ENCODE assay signal across 8 cellular contexts in genomic region chr3:148991219-148992026, GRCh38. TPM values are rescaled to one million over a fixed set of nuclear protein-coding genes. Genes with fewer than 3 reads are reported as not detected.
DNase-seq lines count a peak whose midpoint lies in the region; ATAC-seq and TF ChIP-seq lines count a peak whose summit lies in the region.

TSS of gene GYG1 (plus strand) at chr3:148991540. CDS start at chr3:148991641, 101 bp downstream.

- TF ChIP-seq CTCF in Caco-2 (IDR thresholded peaks at IDR 0.05; ENCODE audit: insufficient read depth in 1 of 2, low read depth in 1 of 2, low read length in 1 of 2, severe bottlenecking in 1 of 2, unreplicated experiment in 1 of 2) (peak; percentile 29 to 48), HL-60 (IDR thresholded peaks at IDR 0.05; ENCODE audit: insufficient read depth, low read length) (no peak)

- peak within 1 kb of the TSS; percentile 89 for H3K27ac ChIP-seq in HL-60 (replicated peaks)
- peak within 1 kb of the TSS; percentile 93 for H3K27ac ChIP-seq in muscle layer of colon (ENCODE audit: low read depth, low read length)

- POLR2A ChIA-PET in Caco-2 (lab: Charles Lee): interaction anchor here (0.5 kb wide), 1 partner anchor 53 kb away, joined by 3 read pairs; no protein-coding TSS in a partner anchor

- H3K4me3 ChIP-seq in Caco-2 (ENCODE audit: low read depth, low read length): peak within 1 kb of the TSS; percentile 88
- H3K4me3 ChIP-seq in HL-60 (replicated peaks; ENCODE audit: insufficient read depth, low read length): peak within 1 kb of the TSS; percentile 70
- peak within 1 kb of the TSS; percentile 64 to 89 for H3K4me3 ChIP-seq in muscle layer of colon (ENCODE audit: low read depth in 1 of 2, low read length in 2 of 2)

- DNase-seq in Caco-2: peak; percentile 75 to 83
- DNase-seq in HL-60 (ENCODE audit: low read depth in 1 of 2, low spot score in 1 of 2): peak in 1 of 2 experiments; percentile 78
- DNase-seq in activated T-cell treated with anti-CD3 and anti-CD28 coated beads, Interleukin-2, amount 50 U/mL, for 24 hours: peak; percentile 87
- peak; percentile 68 to 83 for DNase-seq in stimulated activated CD8-positive, alpha-beta memory T cell treated with anti-CD3 and anti-CD28 coated beads, Interleukin-7, amount 100 ng/mL, for 4 hours (ENCODE audit: low read depth in 2 of 2)

- no peaks in the 10 kb centered on the region for H3K27me3 Mint-ChIP-seq in Caco-2 (ENCODE audit: insufficient read depth, unreplicated experiment)
- no peaks in the 10 kb centered on the region for H3K27me3 Mint-ChIP-seq in activated T-cell treated with anti-CD3 and anti-CD28 coated beads, Interleukin-2, amount 50 U/mL, for 24 hours

- BruUV-seq in Caco-2 (replicated peaks; lab: Mats Ljungman, UMichigan): no TSS peak

- H3K9ac ChIP-seq in muscle layer of colon (ENCODE audit: low read length): peak within 1 kb of the TSS; percentile 73

- CTCF ChIA-PET in Caco-2 (lab: Charles Lee): interaction anchor here (0.6 to 1.4 kb wide), 2 partner anchors 36 to 44 kb away, joined by 3 to 14 read pairs; no protein-coding TSS in a partner anchor

- H3K27me3 ChIP-seq in Caco-2 (replicated peaks; ENCODE audit: control insufficient read depth, insufficient read depth, low read length) (no peaks in the 10 kb centered on the region), HL-60 (ENCODE audit: insufficient read depth, poor library complexity, severe bottlenecking) (no peaks in the 10 kb centered on the region), muscle layer of colon (ENCODE audit: control insufficient read depth in 1 of 2, insufficient read depth in 2 of 2, low read length in 2 of 2) (no peaks in the 10 kb centered on the region)

- H3K9me3 ChIP-seq in Caco-2 (no peaks in the 10 kb centered on the region), muscle layer of colon (ENCODE audit: low read length) (no peaks in the 10 kb centered on the region)

- H3K9me3 Mint-ChIP-seq in Caco-2 (ENCODE audit: unreplicated experiment): no peaks in the 10 kb centered on the region
- H3K9me3 Mint-ChIP-seq in activated T-cell treated with anti-CD3 and anti-CD28 coated beads, Interleukin-2, amount 50 U/mL, for 24 hours: no peaks in the 10 kb centered on the region

- intact Hi-C loops in Caco-2 (cut with micrococcal nuclease; ENCODE audit: unreplicated experiment): loop anchor here (1.0 to 5.0 kb wide), 3 partner anchors 36 to 96 kb away; partner anchors contain the start of gene HLTF

- ATAC-seq in GM19463 (IDR thresholded peaks at IDR 0.05; ENCODE audit: unreplicated experiment) (peak; percentile 82), esophagus mucosa (peak; percentile 96)

- H3K36me3 ChIP-seq in Caco-2 (ENCODE audit: control insufficient read depth, insufficient read depth, low read length) (no peaks in the 10 kb centered on the region), muscle layer of colon (ENCODE audit: insufficient read depth, low read length) (peaks cover 25% of the 10 kb centered on the region)

- no peaks in the 10 kb centered on the region for H3K36me3 Mint-ChIP-seq in Caco-2 (ENCODE audit: insufficient read depth, unreplicated experiment)
- peaks cover 40% of the 10 kb centered on the region for H3K36me3 Mint-ChIP-seq in activated T-cell treated with anti-CD3 and anti-CD28 coated beads, Interleukin-2, amount 50 U/mL, for 24 hours (ENCODE audit: low read depth)

- peaks cover 7% of the 10 kb centered on the region; the same call in 1 of the 2 replicates for H3K4me1 ChIP-seq in Caco-2
- H3K4me1 ChIP-seq in muscle layer of colon (ENCODE audit: insufficient read depth, low read length): peaks cover 35% of the 10 kb centered on the region

- H3K4me1 Mint-ChIP-seq in Caco-2 (ENCODE audit: low read depth, unreplicated experiment): no peaks in the 10 kb centered on the region
- peaks cover 38% of the 10 kb centered on the region for H3K4me1 Mint-ChIP-seq in activated T-cell treated with anti-CD3 and anti-CD28 coated beads, Interleukin-2, amount 50 U/mL, for 24 hours (ENCODE audit: low read depth)

- peak within 1 kb of the TSS; percentile 45 for H3K27ac Mint-ChIP-seq in Caco-2 (ENCODE audit: unreplicated experiment)
- peak within 1 kb of the TSS; percentile 89 for H3K27ac Mint-ChIP-seq in activated T-cell treated with anti-CD3 and anti-CD28 coated beads, Interleukin-2, amount 50 U/mL, for 24 hours

- H3K4me3 Mint-ChIP-seq in Caco-2 (ENCODE audit: unreplicated experiment): peak within 1 kb of the TSS; percentile 75
- peak within 1 kb of the TSS; percentile 81 for H3K4me3 Mint-ChIP-seq in activated T-cell treated with anti-CD3 and anti-CD28 coated beads, Interleukin-2, amount 50 U/mL, for 24 hours

TF ChIP-seq in PFSK-1, 5 proteins besides CTCF, POLR2A, EP300 and RAD21:
- TF ChIP-seq REST (IDR thresholded peaks at IDR 0.05; ENCODE audit: insufficient read depth in 1 of 2, low read depth in 2 of 2, low read length in 2 of 2) (no peak), FOXP2 (optimal IDR thresholded peaks at IDR 0.05; ENCODE audit: borderline replicate concordance, extremely low read depth, extremely low read length, insufficient read depth) (peak; percentile 5), TAF1 (IDR thresholded peaks at IDR 0.05; ENCODE audit: borderline replicate concordance, insufficient read depth, low read length) (no peak), POLR2AphosphoS5 (IDR thresholded peaks at IDR 0.05; ENCODE audit: low read depth, low read length) (peak; percentile 53), SIN3A (IDR thresholded peaks at IDR 0.05; ENCODE audit: borderline replicate concordance, insufficient read depth, low read length) (no peak)

RNA-seq across cellular contexts. Expression of gene GYG1, which starts in this region (rescaled TPM):
- total RNA-seq in Caco-2 (2022) (28.0 and 29.2 TPM in 2 replicates), esophagus mucosa (24.4 TPM)
- 39.9 TPM for polyA plus RNA-seq in PFSK-1 (2012; ENCODE audit: insufficient read length, low read depth)
